In the genomic region with DNA sequence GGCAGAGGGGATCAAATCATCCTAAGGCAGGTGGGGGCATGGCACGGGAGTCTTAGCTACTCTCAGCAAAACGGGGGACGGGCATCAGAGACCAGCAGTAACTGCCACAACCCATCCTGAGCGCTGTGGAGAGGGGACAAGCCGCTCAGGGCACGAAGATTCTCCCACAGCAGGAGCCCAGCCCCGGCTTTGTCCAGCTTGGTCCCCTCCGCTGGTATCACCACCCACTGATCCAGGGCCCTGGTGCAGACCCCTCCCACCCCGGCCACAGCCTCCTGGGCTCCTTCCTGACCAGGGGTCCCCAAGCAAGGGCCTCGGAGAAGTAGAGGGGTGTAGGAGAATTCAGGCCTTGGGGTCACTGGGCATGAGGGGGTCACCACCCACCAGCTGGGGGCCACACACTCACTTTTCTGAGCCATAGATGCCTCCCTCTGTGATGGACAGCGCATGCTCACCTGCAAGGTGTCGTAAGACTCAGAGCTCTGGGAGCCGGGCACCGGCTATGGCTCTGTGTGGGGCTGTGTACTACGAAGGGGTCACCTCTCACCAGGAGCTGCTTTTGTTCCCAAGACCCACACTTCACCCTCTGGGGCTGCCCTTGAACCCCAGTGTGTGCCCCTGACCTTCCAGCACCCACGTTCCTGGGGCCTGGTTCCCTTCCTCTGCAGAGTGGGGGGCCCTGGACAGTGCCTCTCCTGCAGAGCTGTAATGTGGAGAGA, we compare ENCODE assay signal across 26 cellular contexts. TPM values are rescaled to one million over a fixed set of nuclear protein-coding genes. Genes with fewer than 3 reads are reported as not detected.
A peak's percentile ranks its signal among the peaks of the same experiment; 100 is the strongest.
DNase-seq lines count a peak whose midpoint lies in the region; ATAC-seq and TF ChIP-seq lines count a peak whose summit lies in the region.
"Had no signal": no experiment of that assay in that cellular context is flagged by ENCODE, and none has a peak within 500 bp of the region (broad histone marks: within the 10 kb centered on the region; RNA-seq: fewer than 3 reads in every experiment).

No MANE protein-coding gene starts in this region.

- H3K27me3 ChIP-seq in CD4-positive, alpha-beta memory T cell (ENCODE audit: insufficient read depth, low read length), result no peaks in the 10 kb centered on the region
- H3K27me3 ChIP-seq: body of pancreas had no signal

- no peak for DNase-seq in activated CD4-positive, alpha-beta T cell treated with anti-CD3 and anti-CD28 coated beads, Interleukin-2, amount 10 ng/mL, durations not matched to agents 24 days and 14 days
- no peak for DNase-seq in activated CD4-positive, alpha-beta T cell treated with anti-CD3 and anti-CD28 coated beads, Interleukin-2, amount 50 U/mL, for 1 hour
- DNase-seq in CD4-positive, alpha-beta memory T cell, result no peak
- no peak for DNase-seq in activated naive CD8-positive, alpha-beta T cell treated with anti-CD3 and anti-CD28 coated beads, Interleukin-2, amount 50 U/mL, for 24 hours
- no peak for DNase-seq in nephron progenitor cell
- DNase-seq in CD1c-positive myeloid dendritic cell (ENCODE audit: extremely low spot score), result no peak
- DNase-seq: activated CD4-positive, alpha-beta T cell treated with anti-CD3 and anti-CD28 coated beads for 48 hours; activated naive CD8-positive, alpha-beta T cell treated with anti-CD3 and anti-CD28 coated beads, Interleukin-2, amount 10 ng/mL, durations not matched to agents 7 days and 5 days; DMS153; GF-D8; HFFc6; left colon; MM.1S; NCI-H1436 treated with DMSO at 0.1 percent for 48 hours; NCI-H524 had no signal

- no peaks in the 10 kb centered on the region for H3K36me3 Mint-ChIP-seq in activated CD4-positive, alpha-beta T cell treated with anti-CD3 and anti-CD28 coated beads, Interleukin-2, amount 10 ng/mL, durations not matched to agents 24 days and 14 days (ENCODE audit: low read depth)
- no peaks in the 10 kb centered on the region for H3K36me3 Mint-ChIP-seq in CD4-positive, alpha-beta memory T cell
- H3K36me3 Mint-ChIP-seq in activated naive CD8-positive, alpha-beta T cell treated with anti-CD3 and anti-CD28 coated beads, Interleukin-2, amount 50 U/mL, for 24 hours (ENCODE audit: low read depth), result no peaks in the 10 kb centered on the region
- no peaks in the 10 kb centered on the region for H3K36me3 Mint-ChIP-seq in nephron progenitor cell (ENCODE audit: low read depth)
- H3K36me3 Mint-ChIP-seq: activated naive CD8-positive, alpha-beta T cell treated with anti-CD3 and anti-CD28 coated beads, Interleukin-2, amount 10 ng/mL, durations not matched to agents 7 days and 5 days had no signal

- intact Hi-C loops in activated CD4-positive, alpha-beta T cell treated with anti-CD3 and anti-CD28 coated beads, Interleukin-2, amount 10 ng/mL, durations not matched to agents 24 days and 14 days (cut with micrococcal nuclease), result no loop called here
- intact Hi-C loops in CD4-positive, alpha-beta memory T cell (cut with micrococcal nuclease), result no loop called here

- H3K4me1 Mint-ChIP-seq in activated CD4-positive, alpha-beta T cell treated with anti-CD3 and anti-CD28 coated beads, Interleukin-2, amount 10 ng/mL, durations not matched to agents 24 days and 14 days, result peaks cover 6% of the 10 kb centered on the region
- peaks cover 2 to 17% (median 6%) of the 10 kb centered on the region in 4 donors for H3K4me1 Mint-ChIP-seq in CD4-positive, alpha-beta memory T cell
- peaks cover 16% of the 10 kb centered on the region for H3K4me1 Mint-ChIP-seq in activated naive CD8-positive, alpha-beta T cell treated with anti-CD3 and anti-CD28 coated beads, Interleukin-2, amount 50 U/mL, for 24 hours
- peaks cover 37% of the 10 kb centered on the region for H3K4me1 Mint-ChIP-seq in nephron progenitor cell
- H3K4me1 Mint-ChIP-seq: activated naive CD8-positive, alpha-beta T cell treated with anti-CD3 and anti-CD28 coated beads, Interleukin-2, amount 10 ng/mL, durations not matched to agents 7 days and 5 days had no signal

- no peaks in the 10 kb centered on the region for H3K9me3 Mint-ChIP-seq in activated CD4-positive, alpha-beta T cell treated with anti-CD3 and anti-CD28 coated beads, Interleukin-2, amount 10 ng/mL, durations not matched to agents 24 days and 14 days
- no peaks in the 10 kb centered on the region for H3K9me3 Mint-ChIP-seq in CD4-positive, alpha-beta memory T cell
- H3K9me3 Mint-ChIP-seq in activated naive CD8-positive, alpha-beta T cell treated with anti-CD3 and anti-CD28 coated beads, Interleukin-2, amount 50 U/mL, for 24 hours, result no peaks in the 10 kb centered on the region
- H3K9me3 Mint-ChIP-seq in nephron progenitor cell, result peaks cover 17% of the 10 kb centered on the region
- H3K9me3 Mint-ChIP-seq: activated naive CD8-positive, alpha-beta T cell treated with anti-CD3 and anti-CD28 coated beads, Interleukin-2, amount 10 ng/mL, durations not matched to agents 7 days and 5 days; HFFc6 had no signal

- no peak for ATAC-seq in activated naive CD8-positive, alpha-beta T cell treated with anti-CD3 and anti-CD28 coated beads, Interleukin-2, amount 50 U/mL, for 24 hours
- no peak for ATAC-seq in GM18519 (IDR thresholded peaks at IDR 0.05; ENCODE audit: low FRiP score, unreplicated experiment)
- no peak for ATAC-seq in HG03571 (IDR thresholded peaks at IDR 0.05; ENCODE audit: unreplicated experiment)
- ATAC-seq: body of pancreas, left colon had no signal

- peaks cover 19% of the 10 kb centered on the region for H3K4me1 ChIP-seq in CD4-positive, alpha-beta memory T cell (ENCODE audit: insufficient read depth, low read length)

- no peak overlapping the region for H3K4me3 ChIP-seq in CD4-positive, alpha-beta memory T cell (ENCODE audit: low read length in 2 of 2)
- H3K4me3 ChIP-seq: body of pancreas, coronary artery had no signal

- CTCF ChIA-PET in CD4-positive, alpha-beta memory T cell (lab: Charles Lee; ENCODE audit: partially characterized antibody), result no interaction called here

- peaks cover 5% of the 10 kb centered on the region for H3K27me3 Mint-ChIP-seq in activated CD4-positive, alpha-beta T cell treated with anti-CD3 and anti-CD28 coated beads, Interleukin-2, amount 10 ng/mL, durations not matched to agents 24 days and 14 days
- H3K27me3 Mint-ChIP-seq in CD4-positive, alpha-beta memory T cell, result peaks cover 0 to 10% of the 10 kb centered on the region in 2 donors
- H3K27me3 Mint-ChIP-seq in activated naive CD8-positive, alpha-beta T cell treated with anti-CD3 and anti-CD28 coated beads, Interleukin-2, amount 50 U/mL, for 24 hours, result peaks cover 2% of the 10 kb centered on the region
- peaks cover 18% of the 10 kb centered on the region for H3K27me3 Mint-ChIP-seq in nephron progenitor cell (ENCODE audit: low read depth, poor library complexity)

- no peaks in the 10 kb centered on the region for H3K36me3 ChIP-seq in CD4-positive, alpha-beta memory T cell (ENCODE audit: insufficient read depth, low read length)
- H3K36me3 ChIP-seq: neutrophil had no signal

- H3K9me3 ChIP-seq in CD4-positive, alpha-beta memory T cell (ENCODE audit: control insufficient read depth in 1 of 2, low read length in 2 of 2), result no peaks in the 10 kb centered on the region
- H3K9me3 ChIP-seq: body of pancreas, neutrophil had no signal

- peak overlapping the region; percentile 65 for H3K27ac Mint-ChIP-seq in activated CD4-positive, alpha-beta T cell treated with anti-CD3 and anti-CD28 coated beads, Interleukin-2, amount 10 ng/mL, durations not matched to agents 24 days and 14 days
- no peak overlapping the region for H3K27ac Mint-ChIP-seq in CD4-positive, alpha-beta memory T cell
- no peak overlapping the region for H3K27ac Mint-ChIP-seq in activated naive CD8-positive, alpha-beta T cell treated with anti-CD3 and anti-CD28 coated beads, Interleukin-2, amount 50 U/mL, for 24 hours
- no peak overlapping the region for H3K27ac Mint-ChIP-seq in nephron progenitor cell
- H3K27ac Mint-ChIP-seq: activated naive CD8-positive, alpha-beta T cell treated with anti-CD3 and anti-CD28 coated beads, Interleukin-2, amount 10 ng/mL, durations not matched to agents 7 days and 5 days; HFFc6 had no signal

- POLR2A ChIA-PET in CD4-positive, alpha-beta memory T cell (lab: Charles Lee; ENCODE audit: partially characterized antibody), result no interaction called here

- no peak for TF ChIP-seq CTCF in nephron progenitor cell (IDR thresholded peaks at IDR 0.05)

- H3K27ac ChIP-seq in CD4-positive, alpha-beta memory T cell (ENCODE audit: low read depth, low read length), result no peak overlapping the region
- H3K27ac ChIP-seq: coronary artery, neutrophil, RWPE1 had no signal

- H3K4me3 Mint-ChIP-seq in activated CD4-positive, alpha-beta T cell treated with anti-CD3 and anti-CD28 coated beads, Interleukin-2, amount 10 ng/mL, durations not matched to agents 24 days and 14 days, result peak overlapping the region; percentile 59
- peak overlapping the region in 6 of 8 donors; percentile 17 to 55 (median 44) for H3K4me3 Mint-ChIP-seq in CD4-positive, alpha-beta memory T cell
- H3K4me3 Mint-ChIP-seq in activated naive CD8-positive, alpha-beta T cell treated with anti-CD3 and anti-CD28 coated beads, Interleukin-2, amount 50 U/mL, for 24 hours, result peak overlapping the region; percentile 17
- peak overlapping the region; percentile 70 for H3K4me3 Mint-ChIP-seq in nephron progenitor cell
- H3K4me3 Mint-ChIP-seq: activated naive CD8-positive, alpha-beta T cell treated with anti-CD3 and anti-CD28 coated beads, Interleukin-2, amount 10 ng/mL, durations not matched to agents 7 days and 5 days; HFFc6 had no signal

RNA-seq across cellular contexts. Expression of a gene that starts 2.3 kb away (rescaled TPM):
- total RNA-seq in activated CD4-positive, alpha-beta T cell treated with anti-CD3 and anti-CD28 coated beads, Interleukin-2, amount 10 ng/mL, durations not matched to agents 24 days and 14 days, result 0.66 and 1.4 TPM in 2 replicates
- total RNA-seq in CD4-positive, alpha-beta memory T cell, result 1 to 10 TPM; 3.1 to 4.7 TPM
- 1 to 10 TPM in 1 of 2 donors, under 1 TPM in 1; 0.52 to 1.5 TPM for polyA plus RNA-seq in CD4-positive, alpha-beta memory T cell
- total RNA-seq: temporal lobe had no signal
- polyA plus RNA-seq: fibroblast of lung had no signal

RNA-seq across cellular contexts. Expression of a gene that starts 18.0 kb away (rescaled TPM):
- not detected in 2 replicates for total RNA-seq in activated CD4-positive, alpha-beta T cell treated with anti-CD3 and anti-CD28 coated beads, Interleukin-2, amount 10 ng/mL, durations not matched to agents 24 days and 14 days
- total RNA-seq in CD4-positive, alpha-beta memory T cell, result not detected
- polyA plus RNA-seq in CD4-positive, alpha-beta memory T cell, result not detected
- total RNA-seq: activated naive CD8-positive, alpha-beta T cell treated with anti-CD3 and anti-CD28 coated beads, Interleukin-2, amount 10 ng/mL, durations not matched to agents 7 days and 5 days; body of pancreas; fibroblast of lung; HFFc6; left colon; mesenteric fat pad; renal cortical epithelial cell; temporal lobe had no signal
- polyA plus RNA-seq: BJ, fibroblast of lung had no signal

RNA-seq across cellular contexts. Expression of a gene that starts 26.1 kb away (rescaled TPM):
- 40.8 and 46.0 TPM in 2 replicates for total RNA-seq in activated CD4-positive, alpha-beta T cell treated with anti-CD3 and anti-CD28 coated beads, Interleukin-2, amount 10 ng/mL, durations not matched to agents 24 days and 14 days
- total RNA-seq in CD4-positive, alpha-beta memory T cell, result 10 to 100 TPM; 54.5 to 58.0 TPM
- 10 to 100 TPM; 19.0 to 39.8 TPM for polyA plus RNA-seq in CD4-positive, alpha-beta memory T cell

Comparison
In these comparisons a context has a peak if more than half of its experiments do, and no peak if none do; other contexts are left out.
1. H3K4me3 Mint-ChIP-seq: peak in every context shown above with its lines; median percentile 70 in nephron progenitor cell; 59 in activated CD4-positive, alpha-beta T cell treated with anti-CD3 and anti-CD28 coated beads, Interleukin-2, amount 10 ng/mL, durations not matched to agents 24 days and 14 days; 44 in CD4-positive, alpha-beta memory T cell; 17 in activated naive CD8-positive, alpha-beta T cell treated with anti-CD3 and anti-CD28 coated beads, Interleukin-2, amount 50 U/mL, for 24 hours.